Comparison of ENCODE assay signal across 18 cellular contexts in the genomic region with DNA sequence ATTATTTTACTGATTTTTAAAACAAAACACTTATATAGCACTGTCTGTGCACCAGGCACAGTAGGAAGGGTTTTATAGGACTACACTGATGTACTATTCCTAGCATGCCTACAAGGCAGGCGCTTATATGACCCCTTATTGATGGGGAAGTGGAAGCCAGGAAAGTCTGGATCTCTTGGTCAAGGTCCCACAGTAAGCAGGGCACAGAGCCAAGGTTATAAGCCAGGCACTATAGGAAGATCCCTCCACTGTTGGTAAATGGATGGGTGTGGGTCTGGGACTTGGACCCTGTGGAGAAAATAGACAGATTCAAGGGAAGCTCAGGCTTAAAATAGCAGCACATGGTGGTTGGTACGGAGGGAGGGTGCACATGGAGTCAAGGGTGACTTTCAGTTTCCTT. TPM values are rescaled to one million over a fixed set of nuclear protein-coding genes. Genes with fewer than 3 reads are reported as not detected.
A peak's percentile ranks its signal among the peaks of the same experiment; 100 is the strongest.
DNase-seq lines count a peak whose midpoint lies in the region; ATAC-seq and TF ChIP-seq lines count a peak whose summit lies in the region.
"Had no signal": no experiment of that assay in that cellular context is flagged by ENCODE, and none has a peak within 500 bp of the region (broad histone marks: within the 10 kb centered on the region; RNA-seq: fewer than 3 reads in every experiment).

No MANE protein-coding gene starts in this region.

- in situ Hi-C loops in transverse colon (cut with MboI; ENCODE audit: low pct_ligation_motif_present in 1 of 4, low pct_unique_long_range_greater_than_20kb in 1 of 4, low sequenced_read_pairs in 3 of 4): loop anchor here in 3 of 4 donors (10.0 kb wide), 3 partner anchors 95 to 355 kb away; no protein-coding TSS in a partner anchor

- TF ChIP-seq EP300 in transverse colon (IDR thresholded peaks at IDR 0.05; ENCODE audit: low read depth): no peak

- H2AK5ac ChIP-seq in mesenchymal stem cell (ENCODE audit: low read length, severe bottlenecking): no peak overlapping the region

- H3K23ac ChIP-seq in mesenchymal stem cell (ENCODE audit: low read length in 2 of 2): no peak overlapping the region

- H3K4ac ChIP-seq in mesenchymal stem cell (ENCODE audit: low read depth in 1 of 2, low read length in 2 of 2): no peak overlapping the region

- no peak overlapping the region for H2BK5ac ChIP-seq in mesenchymal stem cell (ENCODE audit: low read depth, low read length, poor library complexity, severe bottlenecking)

- no peak overlapping the region for H4K8ac ChIP-seq in mesenchymal stem cell (ENCODE audit: low read length)

- DNase-seq in activated naive CD4-positive, alpha-beta T cell treated with anti-CD3 and anti-CD28 coated beads, Interleukin-2, amount 10 ng/mL, durations not matched to agents 7 days and 5 days: no peak
- DNase-seq in activated naive CD4-positive, alpha-beta T cell treated with Interleukin-2 at 50 U/mL for 16 hours: no peak
- no peak for DNase-seq in T-cell
- no peak for DNase-seq in naive thymus-derived CD4-positive, alpha-beta T cell
- no peak for DNase-seq in transverse colon
- DNase-seq in mesenchymal stem cell: no peak
- DNase-seq in SHP77 (lab: John Stamatoyannopoulos, UW): no peak
- DNase-seq in NCI-H187 treated with DMSO at 0.1 percent for 48 hours (lab: John Stamatoyannopoulos, UW): no peak
- DNase-seq: DND-41, GDM1, HFFc6, NCI-H1417, NCI-H2029, NCI-H510A, NCI-H82, SIG-M5 had no signal

- no peak for TF ChIP-seq POLR2A in transverse colon (IDR thresholded peaks at IDR 0.05)

- H3K36me3 ChIP-seq in naive thymus-derived CD4-positive, alpha-beta T cell (ENCODE audit: control insufficient read depth in 2 of 3, insufficient read depth in 3 of 3, low read length in 3 of 3): no peaks in the 10 kb centered on the region
- H3K36me3 ChIP-seq in transverse colon (no peaks in the 10 kb centered on the region), mesenchymal stem cell (ENCODE audit: control insufficient read depth in 1 of 2, insufficient read depth in 2 of 2, low read depth in 1 of 2, low read length in 2 of 2) (no peaks in the 10 kb centered on the region)

- no peak overlapping the region for H3K4me2 ChIP-seq in mesenchymal stem cell (ENCODE audit: low read length, poor library complexity, severe bottlenecking)

- POLR2A ChIA-PET in T-cell (lab: Charles Lee): no interaction called here
- POLR2A ChIA-PET in naive thymus-derived CD4-positive, alpha-beta T cell (lab: Charles Lee): no interaction called here

- no peak overlapping the region for H2BK120ac ChIP-seq in mesenchymal stem cell (ENCODE audit: low read depth, low read length)

- H2BK15ac ChIP-seq in mesenchymal stem cell (ENCODE audit: low read depth, poor library complexity, severe bottlenecking): no peak overlapping the region

- H2AFZ ChIP-seq in mesenchymal stem cell (ENCODE audit: low read depth, low read length): no peak overlapping the region

- no peak overlapping the region for H3K9ac ChIP-seq in mesenchymal stem cell (ENCODE audit: low read length)

- H3K4me1 Mint-ChIP-seq in activated naive CD4-positive, alpha-beta T cell treated with anti-CD3 and anti-CD28 coated beads, Interleukin-2, amount 10 ng/mL, durations not matched to agents 7 days and 5 days: peaks cover 44% of the 10 kb centered on the region
- peaks cover 45 to 52% (median 49%) of the 10 kb centered on the region in 3 donors for H3K4me1 Mint-ChIP-seq in T-cell
- H3K4me1 Mint-ChIP-seq in naive thymus-derived CD4-positive, alpha-beta T cell: peaks cover 28 to 49% (median 36%) of the 10 kb centered on the region in 7 donors

- H4K91ac ChIP-seq in mesenchymal stem cell (ENCODE audit: low read length): no peak overlapping the region

- H2BK12ac ChIP-seq in mesenchymal stem cell (ENCODE audit: low read length in 2 of 2): peak overlapping the region in 1 of 2 experiments; percentile 56

- no peaks in the 10 kb centered on the region for H3K79me1 ChIP-seq in mesenchymal stem cell (replicated peaks; ENCODE audit: low read length, poor library complexity, severe bottlenecking)

- H3K27me3 ChIP-seq in naive thymus-derived CD4-positive, alpha-beta T cell (ENCODE audit: control insufficient read depth in 2 of 2, insufficient read depth in 2 of 2, low read length in 2 of 2): no peaks in the 10 kb centered on the region
- H3K27me3 ChIP-seq in transverse colon (no peaks in the 10 kb centered on the region), mesenchymal stem cell (ENCODE audit: control insufficient read depth in 1 of 2, insufficient read depth in 1 of 2, low read length in 2 of 2) (peaks cover 3 to 10% of the 10 kb centered on the region in 2 experiments)

- 60 to 73% methylated on average over 1 to 2 of the region's 2 CpGs for WGBS in transverse colon (ENCODE audit: low coverage in 1 of 2), 2 donors
- WGBS in mesenchymal stem cell: 98% methylated on average over 2 of the region's 2 CpGs

- ATAC-seq in T-cell (replicated peaks in 1 of 4): no peak
- ATAC-seq in naive thymus-derived CD4-positive, alpha-beta T cell: no peak
- ATAC-seq: Panc1 had no signal

- peaks cover 7% of the 10 kb centered on the region for H3K27me3 Mint-ChIP-seq in activated naive CD4-positive, alpha-beta T cell treated with anti-CD3 and anti-CD28 coated beads, Interleukin-2, amount 10 ng/mL, durations not matched to agents 7 days and 5 days
- no peaks in the 10 kb centered on the region for H3K27me3 Mint-ChIP-seq in T-cell
- no peaks in the 10 kb centered on the region for H3K27me3 Mint-ChIP-seq in naive thymus-derived CD4-positive, alpha-beta T cell

- H3K9me3 ChIP-seq in naive thymus-derived CD4-positive, alpha-beta T cell (ENCODE audit: control insufficient read depth in 2 of 3, low read length in 3 of 3): no peaks in the 10 kb centered on the region
- no peaks in the 10 kb centered on the region for H3K9me3 ChIP-seq in transverse colon
- no peaks in the 10 kb centered on the region for H3K9me3 ChIP-seq in mesenchymal stem cell (ENCODE audit: control insufficient read depth, low read length)

- no peak overlapping the region for H3K4me3 Mint-ChIP-seq in activated naive CD4-positive, alpha-beta T cell treated with anti-CD3 and anti-CD28 coated beads, Interleukin-2, amount 10 ng/mL, durations not matched to agents 7 days and 5 days
- H3K4me3 Mint-ChIP-seq in T-cell: peak overlapping the region in 1 of 3 donors; percentile 76
- H3K4me3 Mint-ChIP-seq in naive thymus-derived CD4-positive, alpha-beta T cell: peak overlapping the region in 4 of 10 donors; percentile 29 to 82 (median 78)
- H3K4me3 Mint-ChIP-seq: CD14-positive monocyte, HFFc6 had no signal

- no peaks in the 10 kb centered on the region for H3K36me3 Mint-ChIP-seq in activated naive CD4-positive, alpha-beta T cell treated with anti-CD3 and anti-CD28 coated beads, Interleukin-2, amount 10 ng/mL, durations not matched to agents 7 days and 5 days
- peaks cover 3% of the 10 kb centered on the region for H3K36me3 Mint-ChIP-seq in T-cell
- H3K36me3 Mint-ChIP-seq in naive thymus-derived CD4-positive, alpha-beta T cell: peaks cover 0 to 9% (median 0%) of the 10 kb centered on the region in 5 donors
- H3K36me3 Mint-ChIP-seq: CD14-positive monocyte had no signal

- H3K9me3 Mint-ChIP-seq in activated naive CD4-positive, alpha-beta T cell treated with anti-CD3 and anti-CD28 coated beads, Interleukin-2, amount 10 ng/mL, durations not matched to agents 7 days and 5 days: peaks cover 10% of the 10 kb centered on the region
- peaks cover 0 to 5% (median 0%) of the 10 kb centered on the region in 3 donors for H3K9me3 Mint-ChIP-seq in T-cell
- H3K9me3 Mint-ChIP-seq in naive thymus-derived CD4-positive, alpha-beta T cell: peaks cover 0 to 7% (median 0%) of the 10 kb centered on the region in 11 donors
- H3K9me3 Mint-ChIP-seq: HFFc6 had no signal

- no peak overlapping the region for H3K14ac ChIP-seq in mesenchymal stem cell (ENCODE audit: low read length in 2 of 2)

- no peak overlapping the region for H3K27ac ChIP-seq in naive thymus-derived CD4-positive, alpha-beta T cell (ENCODE audit: low read depth, low read length)
- H3K27ac ChIP-seq in transverse colon (peak overlapping the region in 3 of 4 donors; percentile 44 to 54 (median 52)), mesenchymal stem cell (ENCODE audit: low read length, poor library complexity, severe bottlenecking) (no peak overlapping the region)

- H3K27ac Mint-ChIP-seq in activated naive CD4-positive, alpha-beta T cell treated with anti-CD3 and anti-CD28 coated beads, Interleukin-2, amount 10 ng/mL, durations not matched to agents 7 days and 5 days: peak overlapping the region; percentile 4
- peak overlapping the region; percentile 88 to 96 for H3K27ac Mint-ChIP-seq in T-cell
- peak overlapping the region in 8 of 9 donors; percentile 34 to 87 (median 78) for H3K27ac Mint-ChIP-seq in naive thymus-derived CD4-positive, alpha-beta T cell
- H3K27ac Mint-ChIP-seq: HFFc6 had no signal

- H3K4me3 ChIP-seq in naive thymus-derived CD4-positive, alpha-beta T cell (ENCODE audit: low read length): no peak overlapping the region
- H3K4me3 ChIP-seq in transverse colon (no peak overlapping the region), mesenchymal stem cell (ENCODE audit: insufficient read depth in 1 of 2, low read depth in 1 of 2, low read length in 2 of 2) (no peak overlapping the region)

- no peak for TF ChIP-seq CTCF in transverse colon (IDR thresholded peaks at IDR 0.05)

- intact Hi-C loops in naive thymus-derived CD4-positive, alpha-beta T cell (cut with micrococcal nuclease): loop anchor here (1.0 to 5.0 kb wide), 8 partner anchors 87 to 513 kb away; partner anchors contain the start of gene GAN (in 2 of the 2)
- intact Hi-C loops in transverse colon (cut with DNase I; ENCODE audit: low total_unique reads): loop anchor here (5.0 kb wide), 2 partner anchors 98 to 323 kb away; no protein-coding TSS in a partner anchor

- peaks cover 19 to 29% of the 10 kb centered on the region in 2 donors for H3K4me1 ChIP-seq in naive thymus-derived CD4-positive, alpha-beta T cell (ENCODE audit: control insufficient read depth in 2 of 2, insufficient read depth in 2 of 2, low read length in 2 of 2)
- H3K4me1 ChIP-seq in transverse colon (peaks cover 0 to 29% (median 6%) of the 10 kb centered on the region in 4 donors), mesenchymal stem cell (ENCODE audit: control insufficient read depth, insufficient read depth, low read depth, low read length) (no peaks in the 10 kb centered on the region)

- CTCF ChIA-PET in activated naive CD4-positive, alpha-beta T cell treated with anti-CD3 and anti-CD28 coated beads, Interleukin-2, amount 10 ng/mL, durations not matched to agents 7 days and 5 days (lab: Charles Lee): interaction anchor here (1.1 kb wide), 1 partner anchor 10 kb away, joined by 5 read pairs; no protein-coding TSS in a partner anchor
- CTCF ChIA-PET in T-cell (lab: Charles Lee): interaction anchor here in 1 of 2 donors (1.5 kb wide), 1 partner anchor 10 kb away, joined by 3 read pairs; no protein-coding TSS in a partner anchor
- CTCF ChIA-PET in naive thymus-derived CD4-positive, alpha-beta T cell (lab: Charles Lee): interaction anchor here (0.6 to 1.5 kb wide), 2 partner anchors 98 to 266 kb away, joined by 5 to 6 read pairs; no protein-coding TSS in a partner anchor

- no peak overlapping the region for H3K18ac ChIP-seq in mesenchymal stem cell (ENCODE audit: low read depth in 1 of 2, low read length in 2 of 2)

RNA-seq across cellular contexts. Expression of gene PLCG2, which starts 59.1 kb away (rescaled TPM):
- total RNA-seq in T-cell (10 to 100 TPM in 4 of 5 donors, 1 to 10 TPM in 1; 7.5 to 27.1 (median 12.1) TPM), transverse colon (10 to 100 TPM in 3 of 4 donors, 1 to 10 TPM in 1; 9.0 to 65.9 (median 28.6) TPM)
- 10 to 100 TPM in 2 of 5 experiments, 1 to 10 TPM in 3; 1.4 to 85.8 (median 5.9) TPM for total RNA-seq in naive thymus-derived CD4-positive, alpha-beta T cell
- under 1 TPM; 0.07 to 0.33 TPM for polyA plus RNA-seq in naive thymus-derived CD4-positive, alpha-beta T cell
- 0.21 TPM for polyA plus RNA-seq in mesenchymal stem cell (2013, experiment 1 of 2)
- polyA plus RNA-seq in mesenchymal stem cell (2013, experiment 2 of 2): 0.41 TPM

Comparison
In these comparisons a context has a peak if more than half of its experiments do, and no peak if none do; other contexts are left out.
1. H3K27ac Mint-ChIP-seq: peak in every context shown above with its lines; median percentile 92 in T-cell; 78 in naive thymus-derived CD4-positive, alpha-beta T cell; 4 in activated naive CD4-positive, alpha-beta T cell treated with anti-CD3 and anti-CD28 coated beads, Interleukin-2, amount 10 ng/mL, durations not matched to agents 7 days and 5 days.
2. H3K27ac ChIP-seq: peak in transverse colon (3 of 4); none in naive thymus-derived CD4-positive, alpha-beta T cell (single experiment) and mesenchymal stem cell (single experiment).